ENCODE assay signal across 17 cellular contexts in genomic region chr6:128739112-128739511, GRCh38.
DNase-seq lines count a peak whose midpoint lies in the region; ATAC-seq and TF ChIP-seq lines count a peak whose summit lies in the region.
"Had no signal": no experiment of that assay in that cellular context is flagged by ENCODE, and none has a peak within 500 bp of the region (broad histone marks: within the 10 kb centered on the region; RNA-seq: fewer than 3 reads in every experiment).

No MANE protein-coding gene starts in this region.

- H3K4me3 ChIP-seq in PC-9: no peak overlapping the region
- H3K4me3 ChIP-seq: K562 had no signal

- DNase-seq in DMS53 treated with DMSO at 0.1 percent for 48 hours (lab: John Stamatoyannopoulos, UW; ENCODE audit: unreplicated experiment): peak; percentile 23
- DNase-seq in PC-9: peak; percentile 53 to 81
- DNase-seq in epithelial cell of prostate (ENCODE audit: low read depth, low spot score): no peak
- peak; percentile 38 for DNase-seq in renal cortical epithelial cell (ENCODE audit: low read depth)
- no peak for DNase-seq in D341Med (ENCODE audit: low spot score)
- no peak for DNase-seq in NOMO-1 treated with DMSO at 0.1 percent for 48 hours (lab: John Stamatoyannopoulos, UW; ENCODE audit: unreplicated experiment)
- DNase-seq: CD4-positive, CD25-positive, alpha-beta regulatory T cell; NCI-H1105; NCI-H146; NCI-H2029 treated with DMSO at 0.1 percent for 48 hours; NCI-H226; NCI-H524; NCI-H774; OCI-M1; SHP77 had no signal

- no peaks in the 10 kb centered on the region for H3F3A ChIP-seq in PC-9 (ENCODE audit: insufficient read depth, low read depth)

- H3K36me3 ChIP-seq in PC-9 (ENCODE audit: low read depth): no peaks in the 10 kb centered on the region

- H3K27me3 ChIP-seq in PC-9 (ENCODE audit: insufficient read depth, low read depth): no peaks in the 10 kb centered on the region

- peak overlapping the region; percentile 61; the same call in 1 of the 2 replicates for H2AFZ ChIP-seq in PC-9

- intact Hi-C loops in PC-9 (cut with micrococcal nuclease; ENCODE audit: unreplicated experiment): loop anchor here (5.0 to 10.0 kb wide), 4 partner anchors 513 to 1134 kb away; no protein-coding TSS in a partner anchor

- H3K4me2 ChIP-seq in PC-9: peak overlapping the region; percentile 21

- TF ChIP-seq CTCF in PC-9 (conservative IDR thresholded peaks at IDR 0.05): no peak

- no peaks in the 10 kb centered on the region for H3K9me2 ChIP-seq in PC-9 (ENCODE audit: insufficient read depth)

- no peaks in the 10 kb centered on the region for H3K79me2 ChIP-seq in PC-9 (ENCODE audit: low read depth)

- POLR2A ChIA-PET in PC-9 (lab: Charles Lee; ENCODE audit: unreplicated experiment): interaction anchor here (0.6 kb wide), 1 partner anchor 746 kb away, joined by 9 read pairs; no protein-coding TSS in a partner anchor

- H3K27ac ChIP-seq in PC-9 (peak overlapping the region; percentile 41; the same call in 1 of the 2 replicates), epithelial cell of prostate (peak overlapping the region; percentile 31)

- CTCF ChIA-PET in PC-9 (lab: Charles Lee): interaction anchor here (0.7 kb wide), 1 partner anchor 20 kb away, joined by 3 read pairs; no protein-coding TSS in a partner anchor

- no TSS peak for BruUV-seq in PC-9 (replicated peaks; lab: Mats Ljungman, UMichigan)

- ATAC-seq in HG02798 (IDR thresholded peaks at IDR 0.05; ENCODE audit: poor library complexity, unreplicated experiment): no peak
- ATAC-seq: K562 had no signal

- no peaks in the 10 kb centered on the region for H3K9me3 ChIP-seq in PC-9 (ENCODE audit: insufficient read depth, low read depth)

- peaks cover 20% of the 10 kb centered on the region; the same call in 1 of the 2 replicates for H3K4me1 ChIP-seq in PC-9 (replicated peaks; ENCODE audit: insufficient read depth)

- H4K20me1 ChIP-seq in PC-9 (ENCODE audit: insufficient read depth): no peaks in the 10 kb centered on the region

Comparison
In these comparisons a context has a peak if more than half of its experiments do, and no peak if none do; other contexts are left out.
1. DNase-seq: peak in DMS53 treated with DMSO at 0.1 percent for 48 hours (single experiment), PC-9 (2 of 2) and renal cortical epithelial cell (single experiment); none in epithelial cell of prostate (single experiment), D341Med (single experiment) and NOMO-1 treated with DMSO at 0.1 percent for 48 hours (single experiment).